In the genomic region with DNA sequence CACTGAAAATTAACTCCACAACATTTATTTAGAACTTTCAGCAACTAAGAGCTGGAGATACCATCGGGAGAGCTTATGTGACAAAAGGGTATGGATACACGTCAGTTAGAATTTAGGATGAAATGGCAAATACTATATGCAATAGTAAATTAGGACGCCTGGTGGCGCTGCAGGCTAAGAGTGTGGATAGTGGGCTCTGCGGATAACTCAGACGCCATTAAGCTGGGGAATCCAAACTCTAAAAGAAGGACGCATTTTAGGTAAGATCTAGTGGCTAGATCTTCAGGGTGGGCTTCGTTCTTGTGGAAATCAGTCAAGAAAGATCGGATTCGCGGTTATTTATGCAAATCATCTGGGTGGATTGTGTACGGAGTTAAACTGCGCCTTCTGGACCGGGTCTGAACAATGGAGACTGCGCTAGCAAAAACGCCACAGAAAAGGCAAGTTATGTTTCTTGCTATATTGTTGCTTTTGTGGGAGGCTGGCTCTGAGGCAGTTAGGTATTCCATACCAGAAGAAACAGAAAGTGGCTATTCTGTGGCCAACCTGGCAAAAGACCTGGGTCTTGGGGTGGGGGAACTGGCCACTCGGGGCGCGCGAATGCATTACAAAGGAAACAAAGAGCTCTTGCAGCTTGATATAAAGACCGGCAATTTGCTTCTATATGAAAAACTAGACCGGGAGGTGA, we compare ENCODE assay signal across 7 cellular contexts. TPM values are rescaled to one million over a fixed set of nuclear protein-coding genes. Genes with fewer than 3 reads are reported as not detected.
DNase-seq lines count a peak whose midpoint lies in the region; ATAC-seq and TF ChIP-seq lines count a peak whose summit lies in the region.

A gene (plus strand): TSS at position 177 of the 688 bp plus-strand sequence. CDS start 229 bp downstream, at position 406.

- DNase-seq in NCI-H226: peak; percentile 39
- no peak for DNase-seq in chondrocyte (ENCODE audit: low spot score)
- DNase-seq in naive thymus-derived CD4-positive, alpha-beta T cell: no peak

- H3K27ac Mint-ChIP-seq in chondrocyte (ENCODE audit: unreplicated experiment): peak within 1 kb of the TSS; percentile 84
- no peak within 1 kb of the TSS for H3K27ac Mint-ChIP-seq in naive thymus-derived CD4-positive, alpha-beta T cell

- H3K27me3 Mint-ChIP-seq in chondrocyte (ENCODE audit: low read depth): no peaks in the 10 kb centered on the region
- H3K27me3 Mint-ChIP-seq in naive thymus-derived CD4-positive, alpha-beta T cell: peaks cover 0 to 63% (median 48%) of the 10 kb centered on the region in 5 donors

- ATAC-seq in naive thymus-derived CD4-positive, alpha-beta T cell: no peak
- ATAC-seq in HG03175 (IDR thresholded peaks at IDR 0.05; ENCODE audit: unreplicated experiment) (no peak), GM21515 (IDR thresholded peaks at IDR 0.05; ENCODE audit: unreplicated experiment) (no peak), HG03159 (IDR thresholded peaks at IDR 0.05; ENCODE audit: unreplicated experiment) (no peak)

- H3K27me3 ChIP-seq in naive thymus-derived CD4-positive, alpha-beta T cell (ENCODE audit: control insufficient read depth in 2 of 2, insufficient read depth in 2 of 2, low read length in 2 of 2): no peaks in the 10 kb centered on the region

- no peak within 1 kb of the TSS for H3K27ac ChIP-seq in naive thymus-derived CD4-positive, alpha-beta T cell (ENCODE audit: low read depth, low read length)

- H3K36me3 ChIP-seq in naive thymus-derived CD4-positive, alpha-beta T cell (ENCODE audit: control insufficient read depth in 2 of 3, insufficient read depth in 3 of 3, low read length in 3 of 3): no peaks in the 10 kb centered on the region

- CTCF ChIA-PET in naive thymus-derived CD4-positive, alpha-beta T cell (lab: Charles Lee): interaction anchor here (0.6 to 1.3 kb wide), 2 partner anchors 136 to 428 kb away, joined by 3 to 5 read pairs; no protein-coding TSS in a partner anchor

- H3K4me1 ChIP-seq in naive thymus-derived CD4-positive, alpha-beta T cell (ENCODE audit: control insufficient read depth in 2 of 2, insufficient read depth in 2 of 2, low read length in 2 of 2): no peaks in the 10 kb centered on the region

- H3K4me3 ChIP-seq in naive thymus-derived CD4-positive, alpha-beta T cell (ENCODE audit: low read length): peak within 1 kb of the TSS; percentile 29

- H3K4me3 Mint-ChIP-seq in chondrocyte (ENCODE audit: unreplicated experiment): peak within 1 kb of the TSS; percentile 77
- H3K4me3 Mint-ChIP-seq in naive thymus-derived CD4-positive, alpha-beta T cell: peak within 1 kb of the TSS; percentile 16 to 78 (median 67)

- POLR2A ChIA-PET in naive thymus-derived CD4-positive, alpha-beta T cell (lab: Charles Lee): no interaction called here

- peaks cover 0 to 16% (median 0%) of the 10 kb centered on the region in 3 experiments for H3K9me3 ChIP-seq in naive thymus-derived CD4-positive, alpha-beta T cell (ENCODE audit: control insufficient read depth in 2 of 3, low read length in 3 of 3)

- TF ChIP-seq CTCF in GM12873 (IDR thresholded peaks at IDR 0.05; ENCODE audit: insufficient read depth, low read depth, low read length, missing control alignments): peak; percentile 28
- TF ChIP-seq CTCF in chondrocyte (IDR thresholded peaks at IDR 0.05): peak; percentile 67

- intact Hi-C loops in naive thymus-derived CD4-positive, alpha-beta T cell (cut with micrococcal nuclease): no loop called here

- H3K36me3 Mint-ChIP-seq in chondrocyte (ENCODE audit: low read depth): peaks cover 53% of the 10 kb centered on the region
- H3K36me3 Mint-ChIP-seq in naive thymus-derived CD4-positive, alpha-beta T cell: peaks cover 2 to 30% (median 3%) of the 10 kb centered on the region in 5 donors

- peaks cover 72% of the 10 kb centered on the region for H3K9me3 Mint-ChIP-seq in chondrocyte (ENCODE audit: low read depth)
- H3K9me3 Mint-ChIP-seq in naive thymus-derived CD4-positive, alpha-beta T cell: peaks cover 3 to 80% (median 41%) of the 10 kb centered on the region in 11 donors

- no peaks in the 10 kb centered on the region for H3K4me1 Mint-ChIP-seq in chondrocyte (ENCODE audit: low read depth)
- peaks cover 0 to 9% (median 5%) of the 10 kb centered on the region in 7 donors for H3K4me1 Mint-ChIP-seq in naive thymus-derived CD4-positive, alpha-beta T cell

RNA-seq across cellular contexts. Expression of the gene that starts here (rescaled TPM):
- 6.6 to 11.4 TPM (median 10.2 TPM) in 3 replicates for total RNA-seq in chondrocyte
- under 1 TPM in 4 of 5 experiments, not detected in 1; 0.11 to 0.41 (median 0.33) TPM for total RNA-seq in naive thymus-derived CD4-positive, alpha-beta T cell
- not detected for polyA plus RNA-seq in naive thymus-derived CD4-positive, alpha-beta T cell
